ENCODE assay signal across 8 cellular contexts in genomic region chr15:45588199-45588910, GRCh38. TPM values are rescaled to one million over a fixed set of nuclear protein-coding genes. Genes with fewer than 3 reads are reported as not detected.
DNase-seq lines count a peak whose midpoint lies in the region; FAIRE-seq and TF ChIP-seq lines count a peak whose summit lies in the region.

No MANE protein-coding gene starts in this region.

- peaks cover 18% of the 10 kb centered on the region for H3K4me1 Mint-ChIP-seq in T-helper 1 cell treated with Interleukin-12 subunit alpha and Interleukin-12 subunit beta and Interleukin-4 antibody, amounts not matched to agents 30 μg/mL and 1 μg/mL, for 36 hours (ENCODE audit: low read depth)

- no peak for TF ChIP-seq EP300 in sigmoid colon (IDR thresholded peaks at IDR 0.05)

- no peak for DNase-seq in GM12892 (ENCODE audit: insufficient read length)
- DNase-seq in fibroblast of villous mesenchyme (ENCODE audit: low read depth): peak; percentile 62
- DNase-seq in sigmoid colon: no peak
- DNase-seq in stimulated activated CD8-positive, alpha-beta memory T cell treated with anti-CD3 and anti-CD28 coated beads, Interleukin-4, amount 100 ng/mL, for 48 hours: no peak
- DNase-seq in iPS-NIHi7 (ENCODE audit: extremely low spot score): no peak
- no peak for DNase-seq in amygdala (lab: John Stamatoyannopoulos, UW)
- no peak for DNase-seq in GM13977 (ENCODE audit: low spot score)

- peak overlapping the region; percentile 94 to 99 (median 99) for H3K27ac ChIP-seq in sigmoid colon

- H3K4me1 ChIP-seq in sigmoid colon: peaks cover 0 to 53% (median 33%) of the 10 kb centered on the region in 4 donors

- H3K27me3 Mint-ChIP-seq in T-helper 1 cell treated with Interleukin-12 subunit alpha and Interleukin-12 subunit beta and Interleukin-4 antibody, amounts not matched to agents 30 μg/mL and 1 μg/mL, for 36 hours (ENCODE audit: low read depth): no peaks in the 10 kb centered on the region

- peaks cover 0 to 4% (median 0%) of the 10 kb centered on the region in 4 donors for H3K36me3 ChIP-seq in sigmoid colon

- no peaks in the 10 kb centered on the region for H3K27me3 ChIP-seq in sigmoid colon

- H3K9me3 Mint-ChIP-seq in T-helper 1 cell treated with Interleukin-12 subunit alpha and Interleukin-12 subunit beta and Interleukin-4 antibody, amounts not matched to agents 30 μg/mL and 1 μg/mL, for 36 hours: no peaks in the 10 kb centered on the region

- peak overlapping the region; percentile 100 for H3K27ac Mint-ChIP-seq in T-helper 1 cell treated with Interleukin-12 subunit alpha and Interleukin-12 subunit beta and Interleukin-4 antibody, amounts not matched to agents 30 μg/mL and 1 μg/mL, for 36 hours

- in situ Hi-C loops in GM13977 (cut with MboI; ENCODE audit: low pct_unique_long_range_greater_than_20kb, low sequenced_read_pairs, unreplicated experiment): no loop called here

- no peak for TF ChIP-seq POLR2A in GM12892 (IDR thresholded peaks at IDR 0.05; ENCODE audit: low read depth, low read length)
- no peak for TF ChIP-seq POLR2A in sigmoid colon (IDR thresholded peaks at IDR 0.05)

- H3K9me3 ChIP-seq in sigmoid colon: no peaks in the 10 kb centered on the region

- H3K4me3 ChIP-seq in fibroblast of villous mesenchyme (ENCODE audit: low read depth, low read length) (peak overlapping the region; percentile 95), sigmoid colon (peak overlapping the region; percentile 79 to 96 (median 88))

- peaks cover 1% of the 10 kb centered on the region for H3K36me3 Mint-ChIP-seq in T-helper 1 cell treated with Interleukin-12 subunit alpha and Interleukin-12 subunit beta and Interleukin-4 antibody, amounts not matched to agents 30 μg/mL and 1 μg/mL, for 36 hours (ENCODE audit: low read depth)

- peak overlapping the region; percentile 98 for H3K4me3 Mint-ChIP-seq in T-helper 1 cell treated with Interleukin-12 subunit alpha and Interleukin-12 subunit beta and Interleukin-4 antibody, amounts not matched to agents 30 μg/mL and 1 μg/mL, for 36 hours

- TF ChIP-seq CTCF in fibroblast of villous mesenchyme (IDR thresholded peaks at IDR 0.05; ENCODE audit: insufficient read depth, low read depth, low read length) (no peak), sigmoid colon (IDR thresholded peaks at IDR 0.05) (no peak), GM13977 (IDR thresholded peaks at IDR 0.05; ENCODE audit: extremely low read depth, insufficient read depth, missing control alignments) (no peak)

- peak; percentile 60 for FAIRE-seq in GM12892 (lab: Jason Lieb, UNC)

- WGBS in sigmoid colon, 2 donors: 15 to 31% methylated on average over 6 of the region's 6 CpGs

- intact Hi-C loops in sigmoid colon (cut with DNase I): no loop called here

RNA-seq across cellular contexts. Expression of gene BLOC1S6, which starts 1.2 kb away (rescaled TPM):
- 40.7 TPM for polyA plus RNA-seq in GM12892 (2012; ENCODE audit: missing spikeins)
- 74.7 and 87.2 TPM in 2 replicates for total RNA-seq in fibroblast of villous mesenchyme
- total RNA-seq in sigmoid colon: 10 to 100 TPM; 40.2 to 89.1 (median 74.7) TPM
- 10 to 100 TPM; 23.2 to 26.4 (median 25.7) TPM for polyA plus RNA-seq in sigmoid colon

RNA-seq across cellular contexts. Expression of gene SQOR, which starts 46.5 kb away (rescaled TPM):
- 38.4 TPM for polyA plus RNA-seq in GM12892 (2012; ENCODE audit: missing spikeins)
- total RNA-seq in fibroblast of villous mesenchyme (46.7 and 81.6 TPM in 2 replicates), sigmoid colon (10 to 100 TPM; 60.4 to 83.4 (median 67.7) TPM)
- 100 to 1,000 TPM; 275 to 415 (median 355) TPM for polyA plus RNA-seq in sigmoid colon
